Comparison of ENCODE assay signal across 1 cellular context in the genomic region with DNA sequence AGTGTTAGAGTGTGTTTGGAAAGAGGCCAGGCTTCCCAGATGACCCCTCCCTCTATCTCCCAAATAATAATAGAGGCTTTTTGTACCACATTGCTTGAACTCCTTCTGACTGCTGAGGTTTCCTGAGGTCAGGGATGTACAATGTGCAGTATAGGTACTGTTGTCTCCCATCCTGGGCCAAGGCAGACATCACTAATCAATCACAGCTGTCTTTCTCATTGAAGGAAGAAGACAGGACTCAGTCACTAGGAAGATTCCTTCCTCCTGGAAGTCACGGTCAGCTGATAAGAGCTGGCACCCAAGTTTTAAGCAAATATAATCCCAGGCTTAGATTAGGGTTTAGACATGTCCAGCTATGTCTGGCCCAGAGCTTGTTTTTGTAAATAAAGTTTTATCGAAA.
TF ChIP-seq lines count a peak whose summit lies in the region.

No MANE protein-coding gene starts in this region.

TF ChIP-seq in IMR-90, 13 proteins besides CTCF, POLR2A, EP300 and RAD21:
- TF ChIP-seq SMC3 (IDR thresholded peaks at IDR 0.05; ENCODE audit: low read depth, low read length) = no peak
- no peak for TF ChIP-seq CHD1 (IDR thresholded peaks at IDR 0.05; ENCODE audit: low read depth, low read length)
- TF ChIP-seq MAFK (IDR thresholded peaks at IDR 0.05; ENCODE audit: low read depth, low read length) = no peak
- TF ChIP-seq ELK1 (IDR thresholded peaks at IDR 0.05; ENCODE audit: borderline replicate concordance, low read depth, low read length) = no peak
- TF ChIP-seq RFX5 (IDR thresholded peaks at IDR 0.05; ENCODE audit: low read depth, low read length) = no peak
- no peak for TF ChIP-seq BHLHE40 (IDR thresholded peaks at IDR 0.05; ENCODE audit: low read depth, low read length)
- no peak for TF ChIP-seq FOS (IDR thresholded peaks at IDR 0.05; ENCODE audit: low read depth, low read length)
- TF ChIP-seq MAZ (IDR thresholded peaks at IDR 0.05; ENCODE audit: borderline replicate concordance, low read depth, low read length) = no peak
